Comparison of ENCODE assay signal across 8 cellular contexts in the genomic region with DNA sequence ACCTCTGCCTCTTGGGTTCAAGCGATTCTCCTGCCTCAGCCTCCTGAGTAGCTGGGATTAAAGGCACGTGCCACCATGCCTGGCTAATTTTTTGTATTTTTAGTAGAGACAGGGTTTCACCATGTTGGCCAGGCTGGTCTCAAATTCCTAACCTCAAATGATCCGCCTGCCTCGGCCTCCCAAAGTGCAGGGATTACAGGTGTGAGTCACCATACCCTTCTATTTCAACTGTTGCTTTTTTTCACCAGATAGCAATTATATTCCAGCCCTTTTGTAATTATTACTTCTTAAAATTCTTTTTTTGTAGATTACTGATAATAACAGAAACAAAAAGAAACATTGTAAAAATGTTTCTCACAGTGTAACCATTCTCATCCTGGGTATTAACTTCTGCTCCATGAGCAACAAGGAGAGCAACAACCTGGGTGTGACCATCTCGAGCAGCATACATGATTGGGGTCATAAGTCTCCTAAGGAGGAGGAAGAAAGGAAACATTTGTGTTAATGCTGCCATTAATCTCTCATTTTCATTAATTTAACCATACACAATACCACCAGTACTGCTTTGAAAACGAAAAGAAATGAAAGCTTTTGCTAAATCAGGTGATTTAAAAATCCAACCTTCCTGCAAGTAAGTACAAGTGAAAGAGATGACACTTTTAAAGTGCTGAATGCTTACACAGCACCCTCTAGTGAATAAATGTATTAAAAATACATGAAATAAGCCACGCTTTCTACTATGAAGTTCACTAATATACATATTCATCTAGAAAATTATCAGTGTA. TPM values are rescaled to one million over a fixed set of nuclear protein-coding genes. Genes with fewer than 3 reads are reported as not detected.
A peak's percentile ranks its signal among the peaks of the same experiment; 100 is the strongest.
DNase-seq lines count a peak whose midpoint lies in the region; ATAC-seq and TF ChIP-seq lines count a peak whose summit lies in the region.

No MANE protein-coding gene starts in this region.

- BruUV-seq in Panc1 (replicated peaks; lab: Mats Ljungman, UMichigan): no TSS peak

- in situ Hi-C loops in Panc1 (cut with HindIII; ENCODE audit: low pct_unique_long_range_greater_than_20kb, low sequenced_read_pairs): no loop called here

- peak; percentile 62; the same call in 1 of the 2 replicates for TF ChIP-seq CTCF in Panc1 (IDR thresholded peaks at IDR 0.05)

- no peaks in the 10 kb centered on the region for H3K9me3 ChIP-seq in Panc1 (ENCODE audit: control insufficient read depth, insufficient read depth, low read depth, low read length)
- H3K9me3 ChIP-seq in effector memory CD4-positive, alpha-beta T cell (ENCODE audit: control insufficient read depth, low read length): no peaks in the 10 kb centered on the region

- 0 out of 2 replicates have a peak overlapping the region, but pooled peaks have one; percentile 26 for H3K27ac ChIP-seq in Panc1 (ENCODE audit: low read length)
- no peak overlapping the region for H3K27ac ChIP-seq in effector memory CD4-positive, alpha-beta T cell (ENCODE audit: insufficient read depth, low read length, poor library complexity, severe bottlenecking)

- peak; percentile 4 for DNase-seq in NCI-H2227 (lab: John Stamatoyannopoulos, UW; ENCODE audit: unreplicated experiment)
- DNase-seq in NCI-H2227 treated with DMSO at 0.1 percent for 48 hours (lab: John Stamatoyannopoulos, UW): no peak
- DNase-seq in Panc1 (ENCODE audit: low read depth, low spot score): peak; percentile 24
- DNase-seq in globus pallidus (ENCODE audit: low spot score): peak; percentile 54
- no peak for DNase-seq in effector memory CD4-positive, alpha-beta T cell
- no peak for DNase-seq in activated CD4-positive, CD25-positive, alpha-beta regulatory T cell treated with anti-CD3 and anti-CD28 coated beads, Interleukin-2, amount 50 U/mL, for 72 hours

- no peaks in the 10 kb centered on the region; the same call in 1 of the 2 replicates for H3K27me3 ChIP-seq in Panc1 (ENCODE audit: control insufficient read depth, insufficient read depth, low read length)
- H3K27me3 ChIP-seq in effector memory CD4-positive, alpha-beta T cell (replicated peaks; ENCODE audit: control insufficient read depth, insufficient read depth, low read length, poor library complexity, severe bottlenecking): no peaks in the 10 kb centered on the region

- ATAC-seq in HG02938 (IDR thresholded peaks at IDR 0.05; ENCODE audit: unreplicated experiment) (peak; percentile 55), Panc1 (peak; percentile 83), GM19455 (IDR thresholded peaks at IDR 0.05; ENCODE audit: unreplicated experiment) (no peak)

- CTCF ChIA-PET in Panc1 (lab: Charles Lee): interaction anchor here (0.7 kb wide), 1 partner anchor 1126 kb away, joined by 3 read pairs; no protein-coding TSS in a partner anchor

- H3K4me3 ChIP-seq in Panc1 (ENCODE audit: low read depth in 2 of 2, low read length in 2 of 2): no peak overlapping the region
- H3K4me3 ChIP-seq in effector memory CD4-positive, alpha-beta T cell (ENCODE audit: insufficient read depth, low read depth, low read length, poor library complexity, severe bottlenecking): no peak overlapping the region

- peaks cover 2% of the 10 kb centered on the region; the same call in 1 of the 2 replicates for H3K4me1 ChIP-seq in Panc1 (ENCODE audit: control insufficient read depth, insufficient read depth, low read length)
- no peaks in the 10 kb centered on the region for H3K4me1 ChIP-seq in effector memory CD4-positive, alpha-beta T cell (ENCODE audit: control insufficient read depth, insufficient read depth, low read length, poor library complexity, severe bottlenecking)

- intact Hi-C loops in Panc1 (cut with micrococcal nuclease; ENCODE audit: unreplicated experiment): loop anchor here (2.0 to 5.0 kb wide), 2 partner anchors 173 to 398 kb away; no protein-coding TSS in a partner anchor

- POLR2A ChIA-PET in Panc1 (lab: Charles Lee): no interaction called here

- H3K36me3 ChIP-seq in Panc1 (ENCODE audit: control insufficient read depth, insufficient read depth, low read length): no peaks in the 10 kb centered on the region
- no peaks in the 10 kb centered on the region for H3K36me3 ChIP-seq in effector memory CD4-positive, alpha-beta T cell (ENCODE audit: control insufficient read depth, insufficient read depth, low read length)

RNA-seq across cellular contexts. Expression of a gene that starts 41.8 kb away (rescaled TPM):
- not detected for total RNA-seq in Panc1 (2021; ENCODE audit: unreplicated experiment)
- polyA plus RNA-seq in Panc1 (2012; ENCODE audit: insufficient read length): not detected

Comparison
In these comparisons a context has a peak if more than half of its experiments do, and no peak if none do; other contexts are left out.
1. DNase-seq: peak in NCI-H2227 (single experiment), Panc1 (single experiment) and globus pallidus (single experiment); none in NCI-H2227 treated with DMSO at 0.1 percent for 48 hours (single experiment), effector memory CD4-positive, alpha-beta T cell (0 of 3) and activated CD4-positive, CD25-positive, alpha-beta regulatory T cell treated with anti-CD3 and anti-CD28 coated beads, Interleukin-2, amount 50 U/mL, for 72 hours (single experiment).